ENCODE assay signal across 12 cellular contexts in genomic region chr5:32462618-32463017, GRCh38. TPM values are rescaled to one million over a fixed set of nuclear protein-coding genes. Genes with fewer than 3 reads are reported as not detected.
DNase-seq lines count a peak whose midpoint lies in the region; ATAC-seq, FAIRE-seq and TF ChIP-seq lines count a peak whose summit lies in the region.
"Had no signal": no experiment of that assay in that cellular context is flagged by ENCODE, and none has a peak within 500 bp of the region (broad histone marks: within the 10 kb centered on the region; RNA-seq: fewer than 3 reads in every experiment).

No MANE protein-coding gene starts in this region.

- no peak for FAIRE-seq in urothelium cell line (lab: Jason Lieb, UNC)
- FAIRE-seq: islet of Langerhans had no signal

- CTCF ChIA-PET in naive thymus-derived CD4-positive, alpha-beta T cell (lab: Charles Lee), result no interaction called here

- peak overlapping the region in 1 of 2 donors; percentile 63 for H3K27ac Mint-ChIP-seq in natural killer cell treated with Interleukin-12 subunit alpha and Interleukin-12 subunit beta and Interleukin-15 and Interleukin-18, amount 100 ng/mL, for 72 hours
- no peak overlapping the region for H3K27ac Mint-ChIP-seq in natural killer cell
- H3K27ac Mint-ChIP-seq in activated T-helper 1 cell treated with anti-CD3 and anti-CD28 coated beads, Interleukin-12 subunit alpha, Interleukin-12 subunit beta, Interleukin-2, Interleukin-4 antibody, amounts not matched to agents 30 ng/mL and 10 ng/mL and 1 ng/mL, durations not matched to agents 14 hours and 24 hours and 36 hours, result peak overlapping the region; percentile 84
- H3K27ac Mint-ChIP-seq in naive thymus-derived CD4-positive, alpha-beta T cell, result no peak overlapping the region

- no peak for DNase-seq in natural killer cell treated with Interleukin-12 subunit alpha and Interleukin-12 subunit beta and Interleukin-15 and Interleukin-18, amount 100 ng/mL, for 72 hours (ENCODE audit: low spot score)
- no peak for DNase-seq in natural killer cell
- DNase-seq in activated T-helper 1 cell treated with anti-CD3 and anti-CD28 coated beads, Interleukin-12 subunit alpha, Interleukin-12 subunit beta, Interleukin-2, Interleukin-4 antibody, amounts not matched to agents 30 ng/mL and 10 ng/mL and 1 ng/mL, durations not matched to agents 14 hours and 24 hours and 36 hours (ENCODE audit: low spot score), result no peak
- DNase-seq in naive thymus-derived CD4-positive, alpha-beta T cell, result peak in 1 of 9 donors; percentile 38
- peak; percentile 64 for DNase-seq in urothelium cell line (ENCODE audit: low spot score)
- no peak for DNase-seq in NCI-H748 (lab: John Stamatoyannopoulos, UW; ENCODE audit: unreplicated experiment)
- DNase-seq in NCI-H146 (lab: John Stamatoyannopoulos, UW), result no peak
- DNase-seq: retina had no signal

- no peaks in the 10 kb centered on the region for H3K27me3 ChIP-seq in naive thymus-derived CD4-positive, alpha-beta T cell (ENCODE audit: control insufficient read depth in 2 of 2, insufficient read depth in 2 of 2, low read length in 2 of 2)

- peak; percentile 67 to 69 for ATAC-seq in natural killer cell treated with Interleukin-12 subunit alpha and Interleukin-12 subunit beta and Interleukin-15 and Interleukin-18, amount 100 ng/mL, for 72 hours
- ATAC-seq in natural killer cell (no peak), GM18909 (IDR thresholded peaks at IDR 0.05; ENCODE audit: poor library complexity, unreplicated experiment) (no peak)
- ATAC-seq in naive thymus-derived CD4-positive, alpha-beta T cell, result peak; percentile 27

- H3K27ac ChIP-seq in naive thymus-derived CD4-positive, alpha-beta T cell (ENCODE audit: low read depth, low read length), result no peak overlapping the region
- H3K27ac ChIP-seq: KMS-11 had no signal

- no peak overlapping the region for H3K4me3 ChIP-seq in naive thymus-derived CD4-positive, alpha-beta T cell (ENCODE audit: low read length)

- no peaks in the 10 kb centered on the region for H3K36me3 ChIP-seq in naive thymus-derived CD4-positive, alpha-beta T cell (ENCODE audit: control insufficient read depth in 2 of 3, insufficient read depth in 3 of 3, low read length in 3 of 3)

- no peaks in the 10 kb centered on the region for H3K9me3 ChIP-seq in naive thymus-derived CD4-positive, alpha-beta T cell (ENCODE audit: control insufficient read depth in 2 of 3, low read length in 3 of 3)

- intact Hi-C loops in natural killer cell (cut with micrococcal nuclease), result no loop called here
- intact Hi-C loops in activated T-helper 1 cell treated with anti-CD3 and anti-CD28 coated beads, Interleukin-12 subunit alpha, Interleukin-12 subunit beta, Interleukin-2, Interleukin-4 antibody, amounts not matched to agents 30 ng/mL and 10 ng/mL and 1 ng/mL, durations not matched to agents 14 hours and 24 hours and 36 hours (cut with micrococcal nuclease), result loop anchor here (1.0 kb wide), 1 partner anchor 19 kb away; no protein-coding TSS in a partner anchor
- intact Hi-C loops in naive thymus-derived CD4-positive, alpha-beta T cell (cut with micrococcal nuclease), result no loop called here

- no peak for TF ChIP-seq CTCF in natural killer cell (IDR thresholded peaks at IDR 0.05)

- H3K4me1 ChIP-seq in naive thymus-derived CD4-positive, alpha-beta T cell (ENCODE audit: control insufficient read depth in 2 of 2, insufficient read depth in 2 of 2, low read length in 2 of 2), result no peaks in the 10 kb centered on the region

- H3K4me3 Mint-ChIP-seq in natural killer cell treated with Interleukin-12 subunit alpha and Interleukin-12 subunit beta and Interleukin-15 and Interleukin-18, amount 100 ng/mL, for 72 hours, result no peak overlapping the region
- no peak overlapping the region for H3K4me3 Mint-ChIP-seq in natural killer cell
- H3K4me3 Mint-ChIP-seq in activated T-helper 1 cell treated with anti-CD3 and anti-CD28 coated beads, Interleukin-12 subunit alpha, Interleukin-12 subunit beta, Interleukin-2, Interleukin-4 antibody, amounts not matched to agents 30 ng/mL and 10 ng/mL and 1 ng/mL, durations not matched to agents 14 hours and 24 hours and 36 hours, result no peak overlapping the region
- no peak overlapping the region for H3K4me3 Mint-ChIP-seq in naive thymus-derived CD4-positive, alpha-beta T cell
- H3K4me3 Mint-ChIP-seq: CD14-positive monocyte had no signal

- H3K36me3 Mint-ChIP-seq in natural killer cell treated with Interleukin-12 subunit alpha and Interleukin-12 subunit beta and Interleukin-15 and Interleukin-18, amount 100 ng/mL, for 72 hours, result no peaks in the 10 kb centered on the region
- no peaks in the 10 kb centered on the region for H3K36me3 Mint-ChIP-seq in natural killer cell
- no peaks in the 10 kb centered on the region for H3K36me3 Mint-ChIP-seq in activated T-helper 1 cell treated with anti-CD3 and anti-CD28 coated beads, Interleukin-12 subunit alpha, Interleukin-12 subunit beta, Interleukin-2, Interleukin-4 antibody, amounts not matched to agents 30 ng/mL and 10 ng/mL and 1 ng/mL, durations not matched to agents 14 hours and 24 hours and 36 hours (ENCODE audit: low read depth)
- H3K36me3 Mint-ChIP-seq in naive thymus-derived CD4-positive, alpha-beta T cell, result no peaks in the 10 kb centered on the region
- H3K36me3 Mint-ChIP-seq: CD14-positive monocyte had no signal

- H3K27me3 Mint-ChIP-seq in natural killer cell treated with Interleukin-12 subunit alpha and Interleukin-12 subunit beta and Interleukin-15 and Interleukin-18, amount 100 ng/mL, for 72 hours, result peaks cover 0 to 4% of the 10 kb centered on the region in 2 donors
- peaks cover 0 to 5% of the 10 kb centered on the region in 2 donors for H3K27me3 Mint-ChIP-seq in natural killer cell (ENCODE audit: low read depth in 2 of 2)
- peaks cover 8% of the 10 kb centered on the region for H3K27me3 Mint-ChIP-seq in activated T-helper 1 cell treated with anti-CD3 and anti-CD28 coated beads, Interleukin-12 subunit alpha, Interleukin-12 subunit beta, Interleukin-2, Interleukin-4 antibody, amounts not matched to agents 30 ng/mL and 10 ng/mL and 1 ng/mL, durations not matched to agents 14 hours and 24 hours and 36 hours (ENCODE audit: insufficient read depth)
- H3K27me3 Mint-ChIP-seq in naive thymus-derived CD4-positive, alpha-beta T cell, result peaks cover 0 to 5% (median 0%) of the 10 kb centered on the region in 5 donors

- POLR2A ChIA-PET in naive thymus-derived CD4-positive, alpha-beta T cell (lab: Charles Lee), result interaction anchor here (1.1 kb wide), 1 partner anchor 19 kb away, joined by 4 read pairs; no protein-coding TSS in a partner anchor

- H3K9me3 Mint-ChIP-seq in natural killer cell treated with Interleukin-12 subunit alpha and Interleukin-12 subunit beta and Interleukin-15 and Interleukin-18, amount 100 ng/mL, for 72 hours, result no peaks in the 10 kb centered on the region
- H3K9me3 Mint-ChIP-seq in natural killer cell, result no peaks in the 10 kb centered on the region
- no peaks in the 10 kb centered on the region for H3K9me3 Mint-ChIP-seq in activated T-helper 1 cell treated with anti-CD3 and anti-CD28 coated beads, Interleukin-12 subunit alpha, Interleukin-12 subunit beta, Interleukin-2, Interleukin-4 antibody, amounts not matched to agents 30 ng/mL and 10 ng/mL and 1 ng/mL, durations not matched to agents 14 hours and 24 hours and 36 hours
- peaks cover 0 to 3% (median 0%) of the 10 kb centered on the region in 11 donors for H3K9me3 Mint-ChIP-seq in naive thymus-derived CD4-positive, alpha-beta T cell

- peaks cover 0 to 7% of the 10 kb centered on the region in 2 donors for H3K4me1 Mint-ChIP-seq in natural killer cell treated with Interleukin-12 subunit alpha and Interleukin-12 subunit beta and Interleukin-15 and Interleukin-18, amount 100 ng/mL, for 72 hours (ENCODE audit: low read depth in 2 of 2)
- no peaks in the 10 kb centered on the region for H3K4me1 Mint-ChIP-seq in natural killer cell
- peaks cover 5% of the 10 kb centered on the region for H3K4me1 Mint-ChIP-seq in activated T-helper 1 cell treated with anti-CD3 and anti-CD28 coated beads, Interleukin-12 subunit alpha, Interleukin-12 subunit beta, Interleukin-2, Interleukin-4 antibody, amounts not matched to agents 30 ng/mL and 10 ng/mL and 1 ng/mL, durations not matched to agents 14 hours and 24 hours and 36 hours (ENCODE audit: low read depth)
- H3K4me1 Mint-ChIP-seq in naive thymus-derived CD4-positive, alpha-beta T cell, result peaks cover 1 to 9% (median 5%) of the 10 kb centered on the region in 7 donors
- H3K4me1 Mint-ChIP-seq: CD14-positive monocyte had no signal

RNA-seq across cellular contexts. Expression of gene ZFR, which starts 18.1 kb away (rescaled TPM):
- 10 to 100 TPM; 58.2 to 70.5 TPM for total RNA-seq in natural killer cell treated with Interleukin-12 subunit alpha and Interleukin-12 subunit beta and Interleukin-15 and Interleukin-18, amount 100 ng/mL, for 72 hours
- 10 to 100 TPM; 62.7 to 70.8 (median 62.7) TPM for total RNA-seq in natural killer cell
- total RNA-seq in activated T-helper 1 cell treated with anti-CD3 and anti-CD28 coated beads, Interleukin-12 subunit alpha, Interleukin-12 subunit beta, Interleukin-2, Interleukin-4 antibody, amounts not matched to agents 30 ng/mL and 10 ng/mL and 1 ng/mL, durations not matched to agents 14 hours and 24 hours and 36 hours, result 67.7 and 70.8 TPM in 2 replicates
- total RNA-seq in naive thymus-derived CD4-positive, alpha-beta T cell, result 10 to 100 TPM; 53.4 to 59.3 (median 58.0) TPM
- polyA plus RNA-seq in naive thymus-derived CD4-positive, alpha-beta T cell, result 10 to 100 TPM; 82.2 to 91.9 TPM

Comparison
In these comparisons a context has a peak if more than half of its experiments do, and no peak if none do; other contexts are left out.
1. ATAC-seq: peak in natural killer cell treated with Interleukin-12 subunit alpha and Interleukin-12 subunit beta and Interleukin-15 and Interleukin-18, amount 100 ng/mL, for 72 hours (2 of 2) and naive thymus-derived CD4-positive, alpha-beta T cell (single experiment); none in natural killer cell (0 of 3) and GM18909 (single experiment).